ENCODE assay signal across 8 cellular contexts in genomic region chr1:999797-1000356, GRCh38. TPM values are rescaled to one million over a fixed set of nuclear protein-coding genes. Genes with fewer than 3 reads are reported as not detected.
DNase-seq lines count a peak whose midpoint lies in the region; ATAC-seq and TF ChIP-seq lines count a peak whose summit lies in the region.

TSS of gene HES4 (minus strand) at chr1:1000097. CDS start at chr1:999973, 124 bp downstream.

- H3K9me3 ChIP-seq in left lung, result no peaks in the 10 kb centered on the region

- no peak for TF ChIP-seq CTCF in dorsolateral prefrontal cortex (IDR thresholded peaks at IDR 0.05 in 54 of 56, conservative IDR thresholded peaks at IDR 0.05 in 2 of 56; ENCODE audit: low read depth in 1 of 56, partially characterized antibody in 56 of 56)
- no peak for TF ChIP-seq CTCF in left lung (IDR thresholded peaks at IDR 0.05)

- H3K36me3 ChIP-seq in left lung, result no peaks in the 10 kb centered on the region

- peak; percentile 88 for ATAC-seq in left lung

- DNase-seq in A172 (ENCODE audit: low spot score) (peak; percentile 69), NCI-H146 treated with DMSO at 0.1 percent for 48 hours (lab: John Stamatoyannopoulos, UW; ENCODE audit: unreplicated experiment) (peak; percentile 31), dorsolateral prefrontal cortex (peak in 9 of 10 donors; percentile 31 to 83 (median 78)), left lung (peak; percentile 92 to 95), HPDE6-E6E7 (ENCODE audit: extremely low spot score) (no peak)
- DNase-seq in activated CD4-positive, alpha-beta T cell treated with anti-CD3 and anti-CD28 coated beads for 4 hours, result peak; percentile 71 to 77
- peak; percentile 64 to 74 for DNase-seq in stimulated activated CD4-positive, alpha-beta T cell treated with anti-CD3 and anti-CD28 coated beads, Interleukin-2, amount 100 ng/mL, for 24 hours

- peaks cover 0 to 57% (median 16%) of the 10 kb centered on the region in 45 donors for H3K27me3 ChIP-seq in dorsolateral prefrontal cortex
- H3K27me3 ChIP-seq in left lung, result peaks cover 11 to 99% of the 10 kb centered on the region in 2 donors

- peaks cover 3 to 46% of the 10 kb centered on the region in 2 donors for H3K4me1 ChIP-seq in left lung

- intact Hi-C loops in dorsolateral prefrontal cortex (cut with DNase I) (no loop called here), left lung (cut with DNase I) (no loop called here)

- in situ Hi-C loops in GM18951 (cut with MboI; ENCODE audit: low sequenced_read_pairs, unreplicated experiment), result no loop called here

- TF ChIP-seq POLR2A in GM18951 (IDR thresholded peaks at IDR 0.05; ENCODE audit: extremely low read depth, insufficient read depth, insufficient read length), result peak; percentile 60

- H3K27ac ChIP-seq in dorsolateral prefrontal cortex (peak within 1 kb of the TSS in 57 of 59 donors; percentile 53 to 98 (median 89)), left lung (peak within 1 kb of the TSS; percentile 94 to 96)

- H3K4me3 ChIP-seq in dorsolateral prefrontal cortex (peak within 1 kb of the TSS; percentile 42 to 80 (median 65)), left lung (peak within 1 kb of the TSS; percentile 64 to 67)

RNA-seq across cellular contexts. Expression of gene HES4, which starts in this region (rescaled TPM):
- 10.0 and 20.7 TPM in 2 replicates for total RNA-seq in A172 (2014; rRNA removed; shearing (Covaris generic))
- total RNA-seq in dorsolateral prefrontal cortex (10 to 100 TPM in 119 of 120 experiments, 1 to 10 TPM in 1; 8.9 to 60.0 (median 25.0) TPM), left lung (10 to 100 TPM; 25.6 to 37.5 TPM)
